17 cellular contexts compared by ENCODE assay signal in genomic region chr14:68674538-68675232, GRCh38.
DNase-seq lines count a peak whose midpoint lies in the region; ATAC-seq, FAIRE-seq and TF ChIP-seq lines count a peak whose summit lies in the region.
"Had no signal": no experiment of that assay in that cellular context is flagged by ENCODE, and none has a peak within 500 bp of the region (broad histone marks: within the 10 kb centered on the region; RNA-seq: fewer than 3 reads in every experiment).

No MANE protein-coding gene starts in this region.

- POLR2A ChIA-PET in SK-N-SH (lab: Yijun Ruan, JAX), result no interaction called here

- DNase-seq in GM12892 (ENCODE audit: insufficient read length), result no peak
- DNase-seq in SK-N-SH, result no peak
- DNase-seq in NOMO-1 treated with dmso at 0.1 percent for 144 hours (lab: John Stamatoyannopoulos, UW; ENCODE audit: unreplicated experiment), result no peak
- DNase-seq in transverse colon, result no peak
- DNase-seq: activated T-cell treated with anti-CD3 and anti-CD28 coated beads, Interleukin-2, amount 50 U/mL, for 4 hours; AML-193; cerebellar nuclear complex; foreskin melanocyte; GDM1; NCI-H1694 treated with DMSO at 0.1 percent for 48 hours; NCI-H446 treated with DMSO at 0.1 percent for 48 hours had no signal

- ATAC-seq in gastroesophageal sphincter, result no peak
- no peak for ATAC-seq in HG03039 (IDR thresholded peaks at IDR 0.05; ENCODE audit: unreplicated experiment)
- no peak for ATAC-seq in GM18505 (IDR thresholded peaks at IDR 0.05; ENCODE audit: unreplicated experiment)
- ATAC-seq: activated T-cell treated with anti-CD3 and anti-CD28 coated beads, Interleukin-2, amount 50 U/mL, for 4 hours; left lobe of liver had no signal

- H3K27me3 ChIP-seq in SK-N-SH (ENCODE audit: insufficient read depth) (no peaks in the 10 kb centered on the region), gastroesophageal sphincter (no peaks in the 10 kb centered on the region), transverse colon (no peaks in the 10 kb centered on the region)
- H3K27me3 ChIP-seq: suprapubic skin had no signal

- no peaks in the 10 kb centered on the region for H3K9me2 ChIP-seq in SK-N-SH

- peak; percentile 14 for FAIRE-seq in GM12892 (lab: Jason Lieb, UNC)

- TF ChIP-seq RAD21 in SK-N-SH (IDR thresholded peaks at IDR 0.05; ENCODE audit: low read length), result no peak

- H3F3A ChIP-seq in SK-N-SH (replicated peaks; ENCODE audit: insufficient read depth), result peaks cover 13% of the 10 kb centered on the region

- H3K9ac ChIP-seq in SK-N-SH, result peak overlapping the region; percentile 29; the same call in 1 of the 2 replicates

- H3K4me2 ChIP-seq in SK-N-SH, result peak overlapping the region; percentile 9; the same call in 1 of the 2 replicates

- no peaks in the 10 kb centered on the region for H4K20me1 ChIP-seq in SK-N-SH (ENCODE audit: insufficient read depth)

- H3K4me1 ChIP-seq in SK-N-SH (ENCODE audit: control insufficient read depth in 1 of 2, insufficient read depth in 2 of 2, low read depth in 1 of 2, low read length in 1 of 2) (peaks cover 0 to 10% of the 10 kb centered on the region in 2 experiments; a peak in 3 of 4 replicates), gastroesophageal sphincter (peaks cover 18 to 35% (median 34%) of the 10 kb centered on the region in 3 donors), transverse colon (peaks cover 12 to 28% (median 14%) of the 10 kb centered on the region in 4 donors)

- intact Hi-C loops in transverse colon (cut with DNase I; ENCODE audit: low total_unique reads), result no loop called here

- H3K9me3 ChIP-seq in SK-N-SH (no peaks in the 10 kb centered on the region), gastroesophageal sphincter (no peaks in the 10 kb centered on the region), transverse colon (no peaks in the 10 kb centered on the region)
- H3K9me3 ChIP-seq: suprapubic skin had no signal

- in situ Hi-C loops in transverse colon (cut with MboI; ENCODE audit: low pct_ligation_motif_present in 1 of 4, low pct_unique_long_range_greater_than_20kb in 1 of 4, low sequenced_read_pairs in 3 of 4), result no loop called here

- no peaks in the 10 kb centered on the region for H3K79me2 ChIP-seq in SK-N-SH (ENCODE audit: insufficient read depth)

- no peak for TF ChIP-seq CTCF in SK-N-SH (IDR thresholded peaks at IDR 0.05)
- TF ChIP-seq CTCF in gastroesophageal sphincter (IDR thresholded peaks at IDR 0.05), result no peak
- no peak for TF ChIP-seq CTCF in transverse colon (IDR thresholded peaks at IDR 0.05)

- peak overlapping the region; percentile 69 for H2AFZ ChIP-seq in SK-N-SH (ENCODE audit: low read depth)

- H3K27ac ChIP-seq in SK-N-SH (ENCODE audit: low read depth in 2 of 2, low read length in 1 of 2) (peak overlapping the region; percentile 14 to 82; a peak in 3 of 4 replicates), gastroesophageal sphincter (peak overlapping the region in 3 of 4 donors; percentile 35 to 61 (median 55)), skin epidermis (peak overlapping the region in 16 of 21 experiments; percentile 6 to 84 (median 74)), transverse colon (no peak overlapping the region)
- H3K27ac ChIP-seq: suprapubic skin had no signal

- no peaks in the 10 kb centered on the region for H3K36me3 ChIP-seq in SK-N-SH (replicated peaks in 1 of 2; ENCODE audit: control insufficient read depth in 1 of 2, insufficient read depth in 2 of 2, low read length in 1 of 2)
- no peaks in the 10 kb centered on the region for H3K36me3 ChIP-seq in gastroesophageal sphincter
- no peaks in the 10 kb centered on the region for H3K36me3 ChIP-seq in transverse colon
- H3K36me3 ChIP-seq: suprapubic skin had no signal

- 91% methylated on average over 5 of the region's 5 CpGs for WGBS in SK-N-SH (ENCODE audit: low lambda C conversion rate)
- WGBS in gastroesophageal sphincter (ENCODE audit: low coverage in 1 of 2), 2 donors, result 100% methylated on average over 1 of the region's 5 CpGs
- 79 to 86% methylated on average over 1 to 5 of the region's 5 CpGs for WGBS in transverse colon (ENCODE audit: low coverage in 1 of 2), 2 donors

- CTCF ChIA-PET in SK-N-SH (lab: Yijun Ruan, JAX), result interaction anchor here (1.9 kb wide), 1 partner anchor 9 kb away, joined by 4 read pairs; no protein-coding TSS in a partner anchor

- H3K4me3 ChIP-seq in SK-N-SH (ENCODE audit: low read depth in 2 of 2, low read length in 1 of 2) (no peak overlapping the region), gastroesophageal sphincter (no peak overlapping the region), skin epidermis (no peak overlapping the region), transverse colon (no peak overlapping the region)
- H3K4me3 ChIP-seq: suprapubic skin had no signal

- TF ChIP-seq EP300 in SK-N-SH (IDR thresholded peaks at IDR 0.05; ENCODE audit: borderline replicate concordance in 1 of 2, low read depth in 1 of 2, low read length in 1 of 2) (no peak), gastroesophageal sphincter (IDR thresholded peaks at IDR 0.05) (no peak), transverse colon (IDR thresholded peaks at IDR 0.05; ENCODE audit: low read depth) (no peak)

- no peak for TF ChIP-seq POLR2A in GM12892 (IDR thresholded peaks at IDR 0.05; ENCODE audit: low read depth, low read length)
- TF ChIP-seq POLR2A in gastroesophageal sphincter (IDR thresholded peaks at IDR 0.05), result no peak
- no peak for TF ChIP-seq POLR2A in transverse colon (IDR thresholded peaks at IDR 0.05)
- no peak for TF ChIP-seq POLR2A in GM18505 (IDR thresholded peaks at IDR 0.05; ENCODE audit: borderline replicate concordance, extremely low read depth, insufficient read depth, insufficient read length)

TF ChIP-seq in SK-N-SH, 30 proteins besides CTCF, POLR2A, EP300 and RAD21 (continues in another document):
- no peak for TF ChIP-seq YY1 (IDR thresholded peaks at IDR 0.05; ENCODE audit: low read depth)
- no peak for TF ChIP-seq ELF1 (IDR thresholded peaks at IDR 0.05)
- no peak for TF ChIP-seq SIN3A (IDR thresholded peaks at IDR 0.05; ENCODE audit: borderline replicate concordance, low read depth, low read length)
- TF ChIP-seq REST (IDR thresholded peaks at IDR 0.05; ENCODE audit: low read depth, low read length), result no peak
- no peak for TF ChIP-seq TEAD4 (IDR thresholded peaks at IDR 0.05; ENCODE audit: borderline replicate concordance, insufficient read depth)
- TF ChIP-seq TCF12 (IDR thresholded peaks at IDR 0.05), result no peak
- no peak for TF ChIP-seq FOXM1 (IDR thresholded peaks at IDR 0.05; ENCODE audit: low read depth)
- no peak for TF ChIP-seq NRF1 (IDR thresholded peaks at IDR 0.05; ENCODE audit: low read depth, low read length)
- TF ChIP-seq USF1 (IDR thresholded peaks at IDR 0.05; ENCODE audit: borderline replicate concordance, low read depth), result no peak
- no peak for TF ChIP-seq IRF3 (IDR thresholded peaks at IDR 0.05; ENCODE audit: low read depth, low read length)
- no peak for TF ChIP-seq FOSL2 (IDR thresholded peaks at IDR 0.05; ENCODE audit: borderline replicate concordance, low read depth)
- no peak for TF ChIP-seq USF2 (IDR thresholded peaks at IDR 0.05; ENCODE audit: borderline replicate concordance, low read depth, low read length)
- no peak for TF ChIP-seq RFX5 (IDR thresholded peaks at IDR 0.05; ENCODE audit: low read length)
- TF ChIP-seq TAF1 (IDR thresholded peaks at IDR 0.05; ENCODE audit: borderline replicate concordance, low read depth, low read length), result no peak

Comparison
In these comparisons a context has a peak if more than half of its experiments do, and no peak if none do; other contexts are left out.
1. H3K27ac ChIP-seq: peak in SK-N-SH (2 of 2), gastroesophageal sphincter (3 of 4) and skin epidermis (16 of 21); none in transverse colon (0 of 4).